In genomic region chr5:173329370-173330150, GRCh38 we compare ENCODE assay signal across 8 cellular contexts. TPM values are rescaled to one million over a fixed set of nuclear protein-coding genes. Genes with fewer than 3 reads are reported as not detected.
A peak's percentile ranks its signal among the peaks of the same experiment; 100 is the strongest.
DNase-seq lines count a peak whose midpoint lies in the region; ATAC-seq, FAIRE-seq and TF ChIP-seq lines count a peak whose summit lies in the region.

No MANE protein-coding gene starts in this region.

- H3K9me3 ChIP-seq in K562 (replicated peaks; ENCODE audit: control insufficient read depth, insufficient read depth, low read depth, low read length) (no peaks in the 10 kb centered on the region), vagina (no peaks in the 10 kb centered on the region)

- intact Hi-C loops in K562 (cut with micrococcal nuclease), result loop anchor here (5.0 to 10.0 kb wide), 4 partner anchors 245 to 555 kb away; partner anchors contain the start of genes CPEB4 and DUSP1
- intact Hi-C loops in vagina (cut with DNase I), result loop anchor here (2.0 kb wide), 1 partner anchor 35 kb away; no protein-coding TSS in a partner anchor
- intact Hi-C loops in head of caudate nucleus (cut with DNase I), result loop anchor here (5.0 kb wide), 1 partner anchor 347 kb away; the partner anchor contains the start of gene ATP6V0E1

- peak overlapping the region; percentile 98 for H3K27ac Mint-ChIP-seq in mesothelial cell of epicardium

- no peak for FAIRE-seq in K562 (lab: Jason Lieb, UNC)

- ATAC-seq in GM21515 (IDR thresholded peaks at IDR 0.05; ENCODE audit: unreplicated experiment), result peak; percentile 38
- ATAC-seq in K562, result no peak

- peaks cover 4% of the 10 kb centered on the region for H3K36me3 Mint-ChIP-seq in mesothelial cell of epicardium

- no peak overlapping the region for H3K27ac ChIP-seq in K562 (ENCODE audit: extremely low read depth, low read depth, low read length)
- H3K27ac ChIP-seq in vagina, result no peak overlapping the region

- H3K27me3 Mint-ChIP-seq in mesothelial cell of epicardium (ENCODE audit: low read depth), result peaks cover 9% of the 10 kb centered on the region

- peak; percentile 57 for DNase-seq in DMS53 treated with DMSO at 0.1 percent for 48 hours (lab: John Stamatoyannopoulos, UW; ENCODE audit: unreplicated experiment)
- DNase-seq in NCI-H1930 (lab: John Stamatoyannopoulos, UW), result peak; percentile 65 to 83
- DNase-seq in K562 (ENCODE audit: extremely low read depth in 1 of 4, low spot score in 3 of 4), result no peak
- peak in 1 of 2 experiments; percentile 55 for DNase-seq in mesothelial cell of epicardium (ENCODE audit: low spot score in 2 of 2, unreplicated experiment in 2 of 2)
- DNase-seq in vagina (ENCODE audit: extremely low spot score in 2 of 2), result no peak
- DNase-seq in NCI-H2081 (lab: John Stamatoyannopoulos, UW), result no peak
- DNase-seq in head of caudate nucleus, result no peak

- H3K4me1 ChIP-seq in K562 (replicated peaks in 1 of 2; ENCODE audit: control insufficient read depth in 2 of 2, insufficient read depth in 2 of 2, low read length in 2 of 2) (peaks cover 27 to 41% of the 10 kb centered on the region in 2 experiments; a peak in 4 of 5 replicates), vagina (peaks cover 37% of the 10 kb centered on the region)

- peak overlapping the region; percentile 93 for H3K4me3 Mint-ChIP-seq in mesothelial cell of epicardium

- in situ Hi-C loops in K562 (cut with MboI), result loop anchor here (5.0 kb wide), 1 partner anchor 37 kb away; no protein-coding TSS in a partner anchor

- peaks cover 28% of the 10 kb centered on the region for H3K79me2 ChIP-seq in K562 (ENCODE audit: control insufficient read depth, insufficient read depth, low read length)

- no peak overlapping the region for H3K4me2 ChIP-seq in K562 (ENCODE audit: insufficient read depth, low read length)

- 85% methylated on average over 9 of the region's 76 CpGs for WGBS in K562 (ENCODE audit: insufficient coverage, low coverage, missing lambda C conversion rate)

- H3K9ac ChIP-seq in K562 (ENCODE audit: insufficient read depth in 1 of 2, low read depth in 2 of 2, low read length in 2 of 2), result no peak overlapping the region

- peaks cover 42% of the 10 kb centered on the region for H3K4me1 Mint-ChIP-seq in mesothelial cell of epicardium

- H3K9me3 Mint-ChIP-seq in mesothelial cell of epicardium, result no peaks in the 10 kb centered on the region

- no peak overlapping the region for H2AFZ ChIP-seq in K562 (ENCODE audit: low read depth, low read length)

- no peak for TF ChIP-seq RAD21 in K562 (CRISPR knock-in tag; conservative IDR thresholded peaks at IDR 0.05 in 1 of 2, IDR thresholded peaks at IDR 0.05 in 1 of 2)

- H3K4me3 ChIP-seq in K562 (no peak overlapping the region), vagina (peak overlapping the region; percentile 37 to 47)

- no peak for TF ChIP-seq POLR2A in K562 (conservative IDR thresholded peaks at IDR 0.05)
- no peak for TF ChIP-seq POLR2A in vagina (IDR thresholded peaks at IDR 0.05)

- BruUV-seq in K562 (replicated peaks; lab: Mats Ljungman, UMichigan), result no TSS peak

- POLR2A ChIA-PET in K562 (lab: Yijun Ruan, JAX), result interaction anchor here (1.2 to 2.7 kb wide), 3 partner anchors 14 to 34 kb away, joined by 4 to 22 read pairs (median 5); no protein-coding TSS in a partner anchor

- H3K36me3 ChIP-seq in K562 (ENCODE audit: control insufficient read depth, insufficient read depth, low read length) (peaks cover 13% of the 10 kb centered on the region), vagina (no peaks in the 10 kb centered on the region)

- CTCF ChIA-PET in K562 (lab: Yijun Ruan, JAX; ENCODE audit: low intra/inter-chr PET ratio), result no interaction called here

- H4K20me1 ChIP-seq in K562 (replicated peaks; ENCODE audit: control insufficient read depth, insufficient read depth, low read length), result no peaks in the 10 kb centered on the region

- no peaks in the 10 kb centered on the region for H3K9me1 ChIP-seq in K562 (ENCODE audit: control insufficient read depth, insufficient read depth, low read length)

- TF ChIP-seq CTCF in K562 (IDR thresholded peaks at IDR 0.05 in 2 of 3, conservative IDR thresholded peaks at IDR 0.05 in 1 of 3; ENCODE audit: insufficient read depth in 2 of 3, low read depth in 1 of 3, low read length in 3 of 3) (no peak), mesothelial cell of epicardium (IDR thresholded peaks at IDR 0.05; ENCODE audit: unreplicated experiment) (no peak), vagina (IDR thresholded peaks at IDR 0.05) (no peak)

- H3K27me3 ChIP-seq in K562 (ENCODE audit: control insufficient read depth in 2 of 2, insufficient read depth in 2 of 2, low read length in 2 of 2), result no peaks in the 10 kb centered on the region
- H3K27me3 ChIP-seq in vagina, result peaks cover 5% of the 10 kb centered on the region

- TF ChIP-seq EP300 in K562 (IDR thresholded peaks at IDR 0.05; ENCODE audit: low read length), result no peak

TF ChIP-seq in K562, 482 proteins besides CTCF, POLR2A, EP300 and RAD21 (continues in another document):
- TF ChIP-seq U2AF2 (optimal IDR thresholded peaks at IDR 0.05; ENCODE audit: low read depth, low read length) (no peak), ZNF395 (CRISPR knock-in tag; IDR thresholded peaks at IDR 0.05) (no peak), ZNF384 (IDR thresholded peaks at IDR 0.05; ENCODE audit: low read depth, low read length) (no peak), ZNF717 (CRISPR knock-in tag; IDR thresholded peaks at IDR 0.05) (no peak), ZBTB11 (CRISPR knock-in tag; IDR thresholded peaks at IDR 0.05) (peak in 1 of 3 experiments; percentile 45; a peak in 1 of 6 replicates), PRMT5 (CRISPR knock-in tag; IDR thresholded peaks at IDR 0.05) (no peak), ZFX (CRISPR knock-in tag; IDR thresholded peaks at IDR 0.05) (no peak), CBFA2T3 (IDR thresholded peaks at IDR 0.05) (no peak), PHTF2 (CRISPR knock-in tag; IDR thresholded peaks at IDR 0.05) (no peak), HMGN3 (IDR thresholded peaks at IDR 0.05; ENCODE audit: borderline replicate concordance, extremely low read depth, insufficient read length, low read depth, low read length) (peak; percentile 2)

RNA-seq across cellular contexts. Expression of gene STC2, which starts 1.3 kb away (rescaled TPM):
- 18.5 and 24.8 TPM in 2 replicates for total RNA-seq in K562 (2011; cell fraction: chromatin; rRNA removed; ENCODE audit: low replicate concordance)
- total RNA-seq in K562 (2011; cell fraction: nucleolus; rRNA removed), result 30.9 and 40.0 TPM in 2 replicates
- 23.3 and 29.5 TPM in 2 replicates for total RNA-seq in K562 (2011; cell fraction: nucleoplasm; rRNA removed)
- 23.8 and 30.1 TPM in 2 replicates for total RNA-seq in K562 (2014; rRNA removed)
- total RNA-seq in K562 (2014; rRNA removed; fragmentation: Illumina TruSeq; extraction: Trizol), result 6.5 and 7.4 TPM in 2 replicates
- 7.2 and 8.9 TPM in 2 replicates for total RNA-seq in K562 (2015; rRNA removed; fragmentation: Illumina TruSeq; extraction: Trizol)
- total RNA-seq in K562 (2021), result 19.2 and 21.8 TPM in 2 replicates
- polyA plus RNA-seq in K562 (2011; rRNA removed), result 4.3 and 4.7 TPM in 2 replicates
- 1.9 and 4.0 TPM in 2 replicates for polyA plus RNA-seq in K562 (2011; cell fraction: cytosol; rRNA removed)
- polyA plus RNA-seq in K562 (2011; cell fraction: nucleus; rRNA removed), result 8.8 and 11.6 TPM in 2 replicates
- 8.1 and 31.8 TPM in 2 replicates for polyA plus RNA-seq in K562 (2012)
- 11.4 and 16.1 TPM in 2 replicates for polyA plus RNA-seq in K562 (2014; fragmentation: Illumina TruSeq; extraction: Trizol)
- under 1 TPM; 0.62 to 0.63 TPM for polyA plus RNA-seq in K562 (2014; fragmentation: Nextera tagmentation; extraction: Ambion mirVana)
- polyA plus RNA-seq in K562 (2014; rRNA removed), result 25.6 and 31.7 TPM in 2 replicates
- 4.0 and 5.4 TPM in 2 replicates for polyA minus RNA-seq in K562 (2011; rRNA and poly(A)+ RNA removed)
- 3.7 and 4.5 TPM in 2 replicates for polyA minus RNA-seq in K562 (2011; cell fraction: cytosol; rRNA and poly(A)+ RNA removed)
- 16.7 and 17.5 TPM in 2 replicates for polyA minus RNA-seq in K562 (2011; cell fraction: nucleus; rRNA and poly(A)+ RNA removed)
- 24.8 to 26.9 TPM (median 26.0 TPM) in 3 replicates for total RNA-seq in mesothelial cell of epicardium
- 2.9 TPM for total RNA-seq in vagina

Comparison
In these comparisons a context has a peak if more than half of its experiments do, and no peak if none do; other contexts are left out.
1. DNase-seq: peak in DMS53 treated with DMSO at 0.1 percent for 48 hours (single experiment) and NCI-H1930 (2 of 2); none in K562 (0 of 4), vagina (0 of 2), NCI-H2081 (0 of 2) and head of caudate nucleus (0 of 42).